ENCODE assay signal across 19 cellular contexts in genomic region chr15:65413760-65414144, GRCh38. TPM values are rescaled to one million over a fixed set of nuclear protein-coding genes. Genes with fewer than 3 reads are reported as not detected.
DNase-seq lines count a peak whose midpoint lies in the region; FAIRE-seq and TF ChIP-seq lines count a peak whose summit lies in the region.
"Had no signal": no experiment of that assay in that cellular context is flagged by ENCODE, and none has a peak within 500 bp of the region (broad histone marks: within the 10 kb centered on the region; RNA-seq: fewer than 3 reads in every experiment).

No MANE protein-coding gene starts in this region.

- H3K4me3 Mint-ChIP-seq in MCF 10A (ENCODE audit: unreplicated experiment), result no peak overlapping the region
- H3K4me3 Mint-ChIP-seq in type B pancreatic cell, result no peak overlapping the region

- H3K27me3 Mint-ChIP-seq in MCF 10A (ENCODE audit: insufficient read depth, unreplicated experiment) (peaks cover 33% of the 10 kb centered on the region), type B pancreatic cell (peaks cover 8% of the 10 kb centered on the region)

- no peaks in the 10 kb centered on the region for H3K27me3 ChIP-seq in mammary epithelial cell (ENCODE audit: insufficient read depth, low read length)
- peaks cover 6% of the 10 kb centered on the region for H3K27me3 ChIP-seq in bronchial epithelial cell (ENCODE audit: control insufficient read depth, insufficient read depth, low read length)
- peaks cover 0 to 21% of the 10 kb centered on the region in 2 experiments for H3K27me3 ChIP-seq in mesenchymal stem cell (ENCODE audit: control insufficient read depth in 1 of 2, insufficient read depth in 1 of 2, low read length in 2 of 2)
- no peaks in the 10 kb centered on the region for H3K27me3 ChIP-seq in skeletal muscle tissue (ENCODE audit: control insufficient read depth in 3 of 3, insufficient read depth in 3 of 3, low read length in 3 of 3)
- H3K27me3 ChIP-seq: SJSA1 had no signal

- no peak for FAIRE-seq in bronchial epithelial cell (lab: Jason Lieb, UNC)
- FAIRE-seq: GM12891, GM19239 had no signal

- H3K4me2 ChIP-seq in mammary epithelial cell (ENCODE audit: insufficient read depth, low read depth, low read length) (no peak overlapping the region), mesenchymal stem cell (ENCODE audit: low read length, poor library complexity, severe bottlenecking) (no peak overlapping the region)

- H2BK5ac ChIP-seq in mesenchymal stem cell (ENCODE audit: low read depth, low read length, poor library complexity, severe bottlenecking), result no peak overlapping the region

- H3K4me3 ChIP-seq in mammary epithelial cell (replicated peaks in 1 of 3; ENCODE audit: insufficient read depth in 1 of 3, low read depth in 2 of 3, low read length in 3 of 3) (no peak overlapping the region), bronchial epithelial cell (ENCODE audit: low read depth, low read length) (no peak overlapping the region), mesenchymal stem cell (ENCODE audit: insufficient read depth in 1 of 2, low read depth in 1 of 2, low read length in 2 of 2) (no peak overlapping the region), skeletal muscle tissue (ENCODE audit: low read length in 3 of 3) (no peak overlapping the region)
- H3K4me3 ChIP-seq: SJSA1 had no signal

- no TSS peak for BruUV-seq in mammary epithelial cell (replicated peaks; lab: Mats Ljungman, UMichigan)
- no TSS peak for BruUV-seq in MCF 10A (replicated peaks; lab: Mats Ljungman, UMichigan)

- H2AK5ac ChIP-seq in mesenchymal stem cell (ENCODE audit: low read length, severe bottlenecking), result peak overlapping the region; percentile 89

- no peaks in the 10 kb centered on the region for H3K9me3 Mint-ChIP-seq in MCF 10A (ENCODE audit: unreplicated experiment)
- no peaks in the 10 kb centered on the region for H3K9me3 Mint-ChIP-seq in type B pancreatic cell

- H3K27ac Mint-ChIP-seq in MCF 10A (ENCODE audit: low read depth, unreplicated experiment), result no peak overlapping the region
- H3K27ac Mint-ChIP-seq in type B pancreatic cell, result no peak overlapping the region

- H2BK12ac ChIP-seq in mesenchymal stem cell (ENCODE audit: low read length in 2 of 2), result peak overlapping the region in 1 of 2 experiments; percentile 38

- H3K4ac ChIP-seq in mesenchymal stem cell (ENCODE audit: low read depth in 1 of 2, low read length in 2 of 2), result no peak overlapping the region

- TF ChIP-seq CTCF in mammary epithelial cell (conservative IDR thresholded peaks at IDR 0.05 in 1 of 2, IDR thresholded peaks at IDR 0.05 in 1 of 2; ENCODE audit: extremely low read depth in 1 of 2, insufficient read depth in 1 of 2, low read depth in 1 of 2, low read length in 2 of 2), result no peak
- TF ChIP-seq CTCF in MCF 10A (IDR thresholded peaks at IDR 0.05; ENCODE audit: unreplicated experiment), result no peak
- TF ChIP-seq CTCF in bronchial epithelial cell (IDR thresholded peaks at IDR 0.05; ENCODE audit: insufficient read depth, low read length, severe bottlenecking), result no peak
- no peak for TF ChIP-seq CTCF in type B pancreatic cell (conservative IDR thresholded peaks at IDR 0.05)

- in situ Hi-C loops in mammary epithelial cell (cut with MboI; ENCODE audit: low sequenced_read_pairs in 2 of 2) (no loop called here), ACHN (cut with HindIII; ENCODE audit: low pct_ligation_motif_present, low pct_unique_long_range_greater_than_20kb, low sequenced_read_pairs) (no loop called here)

- H3K23ac ChIP-seq in mesenchymal stem cell (ENCODE audit: low read length in 2 of 2), result no peak overlapping the region

- POLR2A ChIA-PET in MCF 10A (lab: Yijun Ruan, JAX), result no interaction called here

- peak; percentile 40 for DNase-seq in mammary epithelial cell
- DNase-seq in MCF 10A (ENCODE audit: unreplicated experiment), result no peak
- DNase-seq in bronchial epithelial cell (ENCODE audit: low read depth), result peak; percentile 88
- DNase-seq in mesenchymal stem cell, result no peak
- no peak for DNase-seq in type B pancreatic cell (ENCODE audit: extremely low spot score, unreplicated experiment)
- DNase-seq in ACHN, result no peak
- DNase-seq in A172 (ENCODE audit: low spot score), result no peak
- DNase-seq: 8988T, DMS153, NCI-H1436, NCI-H2081, NCI-H510A treated with DMSO at 0.1 percent for 48 hours, RPMI8226 had no signal

- H2AFZ ChIP-seq in mammary epithelial cell (ENCODE audit: low read depth, low read length), result no peak overlapping the region
- H2AFZ ChIP-seq in mesenchymal stem cell (ENCODE audit: low read depth, low read length), result no peak overlapping the region

- no peak overlapping the region for H2BK120ac ChIP-seq in mesenchymal stem cell (ENCODE audit: low read depth, low read length)

- no peak overlapping the region for H3K9ac ChIP-seq in mammary epithelial cell (ENCODE audit: insufficient read depth, low read length)
- H3K9ac ChIP-seq in mesenchymal stem cell (ENCODE audit: low read length), result no peak overlapping the region
- peak overlapping the region in 1 of 3 donors; percentile 51 for H3K9ac ChIP-seq in skeletal muscle tissue (ENCODE audit: low read depth in 1 of 3, low read length in 3 of 3)

- no peak overlapping the region for H2BK15ac ChIP-seq in mesenchymal stem cell (ENCODE audit: low read depth, poor library complexity, severe bottlenecking)

- no peaks in the 10 kb centered on the region for H3K9me3 ChIP-seq in mammary epithelial cell (replicated peaks; ENCODE audit: insufficient read depth, low read length)
- H3K9me3 ChIP-seq in mesenchymal stem cell (ENCODE audit: control insufficient read depth, low read length), result no peaks in the 10 kb centered on the region
- H3K9me3 ChIP-seq in skeletal muscle tissue (ENCODE audit: control insufficient read depth in 3 of 3, low read length in 3 of 3), result no peaks in the 10 kb centered on the region
- H3K9me3 ChIP-seq: SJSA1 had no signal

- H3K4me1 ChIP-seq in mammary epithelial cell (ENCODE audit: insufficient read depth, low read length) (peaks cover 6% of the 10 kb centered on the region), mesenchymal stem cell (ENCODE audit: control insufficient read depth, insufficient read depth, low read depth, low read length) (peaks cover 64% of the 10 kb centered on the region), skeletal muscle tissue (ENCODE audit: control insufficient read depth in 3 of 3, insufficient read depth in 3 of 3, low read length in 3 of 3) (peaks cover 51 to 86% (median 59%) of the 10 kb centered on the region in 3 donors)

- H3K4me1 Mint-ChIP-seq in MCF 10A (ENCODE audit: insufficient read depth, unreplicated experiment), result peaks cover 5% of the 10 kb centered on the region
- peaks cover 31% of the 10 kb centered on the region for H3K4me1 Mint-ChIP-seq in type B pancreatic cell (ENCODE audit: unreplicated experiment)

- WGBS in mammary epithelial cell (ENCODE audit: low coverage, missing lambda C conversion rate), result 81% methylated on average over 6 of the region's 6 CpGs
- 88% methylated on average over 6 of the region's 6 CpGs for WGBS in mesenchymal stem cell

- H4K8ac ChIP-seq in mesenchymal stem cell (ENCODE audit: low read length), result no peak overlapping the region

- CTCF ChIA-PET in mammary epithelial cell (lab: Charles Lee; ENCODE audit: low non-redundant PET), result no interaction called here
- CTCF ChIA-PET in MCF 10A (lab: Yijun Ruan, JAX), result interaction anchor here (0.6 to 1.2 kb wide), 4 partner anchors 14 to 104 kb away, joined by 3 to 5 read pairs (median 4); no protein-coding TSS in a partner anchor

- H3K14ac ChIP-seq in mesenchymal stem cell (ENCODE audit: low read length in 2 of 2), result no peak overlapping the region

- no peak overlapping the region for H4K91ac ChIP-seq in mesenchymal stem cell (ENCODE audit: low read length)

- H3K27ac ChIP-seq in mammary epithelial cell (ENCODE audit: insufficient read depth, low read depth, low read length) (no peak overlapping the region), mesenchymal stem cell (ENCODE audit: low read length, poor library complexity, severe bottlenecking) (peak overlapping the region; percentile 96), skeletal muscle tissue (ENCODE audit: low read depth, low read length) (peak overlapping the region; percentile 96)
- H3K27ac ChIP-seq: C4-2B, SJSA1 had no signal

- intact Hi-C loops in mammary epithelial cell (cut with micrococcal nuclease), result no loop called here
- intact Hi-C loops in MCF 10A (cut with micrococcal nuclease), result no loop called here

- H3K36me3 ChIP-seq in mammary epithelial cell (ENCODE audit: insufficient read depth, low read length) (no peaks in the 10 kb centered on the region), bronchial epithelial cell (ENCODE audit: control insufficient read depth, insufficient read depth, low read length) (no peaks in the 10 kb centered on the region), mesenchymal stem cell (ENCODE audit: control insufficient read depth in 1 of 2, insufficient read depth in 2 of 2, low read depth in 1 of 2, low read length in 2 of 2) (peaks cover 0 to 3% of the 10 kb centered on the region in 2 experiments), skeletal muscle tissue (ENCODE audit: control insufficient read depth in 3 of 3, insufficient read depth in 3 of 3, low read length in 3 of 3) (peaks cover 0 to 3% (median 0%) of the 10 kb centered on the region in 3 donors)
- H3K36me3 ChIP-seq: SJSA1 had no signal

- H4K20me1 ChIP-seq in mammary epithelial cell (ENCODE audit: insufficient read depth, low read length), result no peaks in the 10 kb centered on the region

- no peaks in the 10 kb centered on the region for H3K79me2 ChIP-seq in mammary epithelial cell (ENCODE audit: insufficient read depth, low read length)

- dilution Hi-C loops in mammary epithelial cell (cut with HindIII; ENCODE audit: low sequenced_read_pairs), result loop anchor here (5.0 kb wide), 1 partner anchor 46 kb away; no protein-coding TSS in a partner anchor

- H3K36me3 Mint-ChIP-seq in MCF 10A (ENCODE audit: insufficient read depth, unreplicated experiment), result no peaks in the 10 kb centered on the region
- H3K36me3 Mint-ChIP-seq in type B pancreatic cell, result no peaks in the 10 kb centered on the region

- H3K18ac ChIP-seq in mesenchymal stem cell (ENCODE audit: low read depth in 1 of 2, low read length in 2 of 2), result no peak overlapping the region

- peaks cover 6% of the 10 kb centered on the region for H3K79me1 ChIP-seq in mesenchymal stem cell (replicated peaks; ENCODE audit: low read length, poor library complexity, severe bottlenecking)

RNA-seq across cellular contexts. Expression of gene IGDCC4, which starts 9.0 kb away (rescaled TPM):
- 1 to 10 TPM in 1 of 2 donors, under 1 TPM in 1; 0.09 to 1.3 TPM for total RNA-seq in mammary epithelial cell
- polyA plus RNA-seq in mammary epithelial cell, result 0.05 TPM
- polyA minus RNA-seq in mammary epithelial cell, result not detected
- 0.12 TPM in 1 of 2 replicates, not detected in the other for total RNA-seq in MCF 10A (2022)
- under 0.01 TPM in 2 replicates for total RNA-seq in bronchial epithelial cell
- 14.9 TPM for polyA plus RNA-seq in mesenchymal stem cell (2013, experiment 1 of 2)
- 17.1 TPM for polyA plus RNA-seq in mesenchymal stem cell (2013, experiment 2 of 2)
- total RNA-seq in skeletal muscle tissue, result 35.5 TPM
- total RNA-seq in type B pancreatic cell (ENCODE audit: low replicate concordance), result 2.4 and 17.1 TPM in 2 replicates
- 0.19 and 0.45 TPM in 2 replicates for total RNA-seq in A172 (2014; rRNA removed; shearing (Covaris generic))

RNA-seq across cellular contexts. Expression of gene IGDCC3, which starts 36.0 kb away (rescaled TPM):
- total RNA-seq in mammary epithelial cell (not detected), MCF 10A (2022) (not detected in 2 replicates), bronchial epithelial cell (not detected in 2 replicates), skeletal muscle tissue (1.0 TPM), type B pancreatic cell (ENCODE audit: low replicate concordance) (18.8 and 169 TPM in 2 replicates)
- not detected for polyA plus RNA-seq in mammary epithelial cell
- not detected for polyA minus RNA-seq in mammary epithelial cell
- polyA plus RNA-seq in mesenchymal stem cell (2013, experiment 1 of 2), result 4.8 TPM
- polyA plus RNA-seq in mesenchymal stem cell (2013, experiment 2 of 2), result 4.8 TPM
- 0.10 and 0.12 TPM in 2 replicates for total RNA-seq in A172 (2014; rRNA removed; shearing (Covaris generic))
- total RNA-seq: H4, SJSA1 had no signal

Comparison
In these comparisons a context has a peak if more than half of its experiments do, and no peak if none do; other contexts are left out.
1. DNase-seq: peak in mammary epithelial cell (single experiment) and bronchial epithelial cell (single experiment); none in MCF 10A (single experiment), mesenchymal stem cell (single experiment), type B pancreatic cell (single experiment), ACHN (single experiment) and A172 (single experiment).